6 cellular contexts compared by ENCODE assay signal in genomic region chr11:65096926-65097325, GRCh38. TPM values are rescaled to one million over a fixed set of nuclear protein-coding genes. Genes with fewer than 3 reads are reported as not detected.
DNase-seq lines count a peak whose midpoint lies in the region; ATAC-seq and TF ChIP-seq lines count a peak whose summit lies in the region.

No MANE protein-coding gene starts in this region.

- no peaks in the 10 kb centered on the region for H3K27me3 ChIP-seq in mucosa of rectum (ENCODE audit: control insufficient read depth in 2 of 2, insufficient read depth in 2 of 2, low read length in 2 of 2)

- DNase-seq in Calu3, result no peak
- DNase-seq in activated naive CD8-positive, alpha-beta T cell treated with anti-CD3 and anti-CD28 coated beads, Interleukin-2, amount 50 U/mL, for 24 hours, result no peak
- no peak for DNase-seq in NCI-H2107 treated with DMSO at 0.1 percent for 48 hours (lab: John Stamatoyannopoulos, UW; ENCODE audit: unreplicated experiment)
- no peak for DNase-seq in NCI-H2107 (lab: John Stamatoyannopoulos, UW)

- no peak for ATAC-seq in activated naive CD8-positive, alpha-beta T cell treated with anti-CD3 and anti-CD28 coated beads, Interleukin-2, amount 50 U/mL, for 24 hours
- ATAC-seq in GM19395 (IDR thresholded peaks at IDR 0.05; ENCODE audit: unreplicated experiment), result no peak

- H3K4me1 Mint-ChIP-seq in Calu3 (ENCODE audit: low read depth, unreplicated experiment), result peaks cover 5% of the 10 kb centered on the region
- H3K4me1 Mint-ChIP-seq in activated naive CD8-positive, alpha-beta T cell treated with anti-CD3 and anti-CD28 coated beads, Interleukin-2, amount 50 U/mL, for 24 hours, result peaks cover 16% of the 10 kb centered on the region

- BruUV-seq in Calu3 (replicated peaks; lab: Mats Ljungman, UMichigan), result TSS peak; percentile 45

- intact Hi-C loops in Calu3 (cut with micrococcal nuclease; ENCODE audit: unreplicated experiment), result no loop called here

- peaks cover 11 to 12% of the 10 kb centered on the region in 2 donors for H3K4me1 ChIP-seq in mucosa of rectum (ENCODE audit: control insufficient read depth in 2 of 2, insufficient read depth in 2 of 2, low read length in 2 of 2)

- peak overlapping the region; percentile 70 for H3K4me3 Mint-ChIP-seq in Calu3 (ENCODE audit: low read depth, unreplicated experiment)
- peak overlapping the region; percentile 91 for H3K4me3 Mint-ChIP-seq in activated naive CD8-positive, alpha-beta T cell treated with anti-CD3 and anti-CD28 coated beads, Interleukin-2, amount 50 U/mL, for 24 hours

- H3K36me3 Mint-ChIP-seq in Calu3 (ENCODE audit: insufficient read depth, unreplicated experiment), result peaks cover 12% of the 10 kb centered on the region
- H3K36me3 Mint-ChIP-seq in activated naive CD8-positive, alpha-beta T cell treated with anti-CD3 and anti-CD28 coated beads, Interleukin-2, amount 50 U/mL, for 24 hours (ENCODE audit: low read depth), result peaks cover 9% of the 10 kb centered on the region

- H3K4me3 ChIP-seq in mucosa of rectum (ENCODE audit: low read length in 2 of 2), result peak overlapping the region; percentile 85 to 87

- TF ChIP-seq CTCF in Calu3 (IDR thresholded peaks at IDR 0.05; ENCODE audit: unreplicated experiment), result no peak

- H3K9me3 Mint-ChIP-seq in Calu3 (ENCODE audit: low read depth, unreplicated experiment), result no peaks in the 10 kb centered on the region
- no peaks in the 10 kb centered on the region for H3K9me3 Mint-ChIP-seq in activated naive CD8-positive, alpha-beta T cell treated with anti-CD3 and anti-CD28 coated beads, Interleukin-2, amount 50 U/mL, for 24 hours

- peak overlapping the region; percentile 89 to 91 for H3K27ac ChIP-seq in mucosa of rectum (ENCODE audit: low read depth in 2 of 2, low read length in 2 of 2)

- H3K27me3 Mint-ChIP-seq in Calu3 (ENCODE audit: unreplicated experiment), result no peaks in the 10 kb centered on the region
- H3K27me3 Mint-ChIP-seq in activated naive CD8-positive, alpha-beta T cell treated with anti-CD3 and anti-CD28 coated beads, Interleukin-2, amount 50 U/mL, for 24 hours, result no peaks in the 10 kb centered on the region

- peaks cover 5 to 13% of the 10 kb centered on the region in 2 donors for H3K36me3 ChIP-seq in mucosa of rectum (ENCODE audit: control insufficient read depth in 2 of 2, insufficient read depth in 2 of 2, low read length in 2 of 2)

- no peak overlapping the region for H3K27ac Mint-ChIP-seq in Calu3 (ENCODE audit: unreplicated experiment)
- H3K27ac Mint-ChIP-seq in activated naive CD8-positive, alpha-beta T cell treated with anti-CD3 and anti-CD28 coated beads, Interleukin-2, amount 50 U/mL, for 24 hours, result peak overlapping the region; percentile 46

- CTCF ChIA-PET in Calu3 (lab: Charles Lee), result interaction anchor here (1.2 kb wide), 1 partner anchor 31 kb away, joined by 3 read pairs; no protein-coding TSS in a partner anchor

- H3K9ac ChIP-seq in mucosa of rectum (ENCODE audit: low read depth in 1 of 2, low read length in 2 of 2), result peak overlapping the region; percentile 52 to 82

- no peaks in the 10 kb centered on the region for H3K9me3 ChIP-seq in mucosa of rectum (ENCODE audit: control insufficient read depth in 2 of 2, low read length in 2 of 2)

RNA-seq across cellular contexts. Expression of gene VPS51, which starts 0.9 kb away (rescaled TPM):
- total RNA-seq in Calu3 (2022), result 64.4 and 78.1 TPM in 2 replicates

RNA-seq across cellular contexts. Expression of gene ZFPL1, which starts 12.9 kb away (rescaled TPM):
- 47.6 and 48.0 TPM in 2 replicates for total RNA-seq in Calu3 (2022)

RNA-seq across cellular contexts. Expression of gene CDCA5, which starts 13.1 kb away (rescaled TPM):
- 53.4 and 55.4 TPM in 2 replicates for total RNA-seq in Calu3 (2022)

RNA-seq across cellular contexts. Expression of gene TM7SF2, which starts 14.7 kb away (rescaled TPM):
- total RNA-seq in Calu3 (2022), result 41.2 and 42.8 TPM in 2 replicates

RNA-seq across cellular contexts. Expression of gene ZNHIT2, which starts 20.6 kb away (rescaled TPM):
- 13.2 and 17.2 TPM in 2 replicates for total RNA-seq in Calu3 (2022)
